In the genomic region with DNA sequence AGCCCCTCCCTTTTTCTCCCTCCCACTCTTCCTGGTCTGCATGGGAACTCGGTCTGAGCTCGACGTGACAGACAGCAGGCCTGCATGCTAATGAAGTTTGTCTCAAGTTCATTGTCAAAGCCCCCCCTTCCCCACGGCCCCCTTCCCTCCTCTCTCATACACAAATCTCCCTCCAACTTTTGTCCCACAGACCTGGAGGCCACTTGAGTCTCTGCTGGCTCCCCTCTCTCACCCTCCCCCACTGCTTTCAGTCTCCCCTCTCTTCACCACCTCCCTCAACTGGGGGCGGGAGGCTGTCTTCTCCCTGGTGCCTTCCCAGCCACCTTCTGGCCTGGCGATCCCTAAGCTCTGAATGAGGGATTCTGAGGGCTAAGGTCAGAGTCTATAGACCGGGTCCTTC, we compare ENCODE assay signal across 16 cellular contexts.
DNase-seq lines count a peak whose midpoint lies in the region; ATAC-seq lines count a peak whose summit lies in the region.
"Had no signal": no experiment of that assay in that cellular context is flagged by ENCODE, and none has a peak within 500 bp of the region (broad histone marks: within the 10 kb centered on the region; RNA-seq: fewer than 3 reads in every experiment).

No MANE protein-coding gene starts in this region.

- ATAC-seq in GM19351 (IDR thresholded peaks at IDR 0.05; ENCODE audit: unreplicated experiment) (no peak), Right ventricle myocardium inferior (no peak)

- DNase-seq in NCI-H82 (lab: John Stamatoyannopoulos, UW) (peak; percentile 70), NCI-H82 treated with DMSO at 0.1 percent for 48 hours (lab: John Stamatoyannopoulos, UW; ENCODE audit: unreplicated experiment) (no peak), anterior cingulate cortex (lab: John Stamatoyannopoulos, UW) (peak in 31 of 58 donors; percentile 38 to 86 (median 60)), iPS-NIHi11 (ENCODE audit: low spot score) (peak; percentile 59), ureter (ENCODE audit: low spot score) (no peak), NCI-H187 treated with DMSO at 0.1 percent for 48 hours (lab: John Stamatoyannopoulos, UW) (no peak), Right ventricle myocardium inferior (ENCODE audit: missing footprints) (no peak)
- DNase-seq: 8988T, MM.1S, NCI-H1105, NCI-H1694 treated with DMSO at 0.1 percent for 48 hours, NCI-H446, NCI-H774, Peyer's patch, SIG-M5 had no signal

- intact Hi-C loops in Right ventricle myocardium inferior (cut with DNase I): no loop called here

Comparison
In these comparisons a context has a peak if more than half of its experiments do, and no peak if none do; other contexts are left out.
1. DNase-seq: peak in NCI-H82 (single experiment), anterior cingulate cortex (31 of 58) and iPS-NIHi11 (single experiment); none in NCI-H82 treated with DMSO at 0.1 percent for 48 hours (single experiment), ureter (single experiment), NCI-H187 treated with DMSO at 0.1 percent for 48 hours (single experiment) and Right ventricle myocardium inferior (single experiment).